ENCODE assay signal across 24 cellular contexts in the genomic region with DNA sequence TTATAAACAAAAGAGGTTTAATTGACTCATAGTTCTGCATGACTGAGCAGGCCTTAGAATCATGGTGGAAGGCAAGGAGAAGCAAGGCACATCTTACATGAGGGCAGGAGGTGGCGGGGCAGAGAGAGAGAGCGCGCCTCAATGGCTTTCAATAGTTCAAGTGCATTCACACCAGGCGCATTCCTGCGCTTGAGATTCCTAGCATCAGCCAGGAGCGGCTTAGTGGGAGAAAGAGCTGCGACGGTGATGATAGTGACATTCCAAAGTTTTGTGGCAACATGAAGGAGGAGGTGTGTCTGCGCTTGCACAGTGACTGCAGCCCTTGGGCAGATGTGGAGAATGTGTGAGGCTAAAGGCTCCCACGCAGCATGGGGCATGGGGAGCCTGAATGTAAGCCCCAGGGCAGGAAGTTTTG. TPM values are rescaled to one million over a fixed set of nuclear protein-coding genes. Genes with fewer than 3 reads are reported as not detected.
DNase-seq lines count a peak whose midpoint lies in the region; ATAC-seq and TF ChIP-seq lines count a peak whose summit lies in the region.
"Had no signal": no experiment of that assay in that cellular context is flagged by ENCODE, and none has a peak within 500 bp of the region (broad histone marks: within the 10 kb centered on the region; RNA-seq: fewer than 3 reads in every experiment).

No MANE protein-coding gene starts in this region.

- ATAC-seq in heart left ventricle, result no peak
- ATAC-seq in left ventricle myocardium superior, result no peak
- no peak for ATAC-seq in gastrocnemius medialis
- ATAC-seq: activated T-helper 17 cell treated with anti-CD3 and anti-CD28 coated beads, Interleukin-2, amount 50 U/mL, for 72 hours; natural killer cell treated with Interleukin-12 subunit alpha and Interleukin-12 subunit beta and Interleukin-15 and Interleukin-18, amount 100 ng/mL, for 72 hours; Panc1 had no signal

- in situ Hi-C loops in mammary epithelial cell (cut with MboI; ENCODE audit: low sequenced_read_pairs in 2 of 2), result no loop called here
- in situ Hi-C loops in gastrocnemius medialis (cut with MboI; ENCODE audit: low sequenced_read_pairs in 4 of 4), result no loop called here

- H3K27me3 ChIP-seq in heart left ventricle, result no peaks in the 10 kb centered on the region
- H3K27me3 ChIP-seq in mammary epithelial cell (ENCODE audit: insufficient read depth, low read length), result no peaks in the 10 kb centered on the region
- H3K27me3 ChIP-seq in mesendoderm (ENCODE audit: insufficient read depth, low read length, poor library complexity), result no peaks in the 10 kb centered on the region
- H3K27me3 ChIP-seq in adrenal gland, result no peaks in the 10 kb centered on the region
- H3K27me3 ChIP-seq in gastrocnemius medialis, result no peaks in the 10 kb centered on the region
- H3K27me3 ChIP-seq: BE2C, cardiac muscle cell, uterus had no signal

- no peak overlapping the region for H2BK5ac ChIP-seq in mesendoderm (ENCODE audit: low read length)

- H3K36me3 ChIP-seq in heart left ventricle (no peaks in the 10 kb centered on the region), mammary epithelial cell (ENCODE audit: insufficient read depth, low read length) (no peaks in the 10 kb centered on the region), mesendoderm (ENCODE audit: control insufficient read depth, insufficient read depth, low read length) (no peaks in the 10 kb centered on the region), adrenal gland (replicated peaks in 1 of 2) (no peaks in the 10 kb centered on the region), gastrocnemius medialis (no peaks in the 10 kb centered on the region)
- H3K36me3 ChIP-seq: BE2C, cardiac muscle cell, prostate gland, uterus had no signal

- peaks cover 2% of the 10 kb centered on the region for H3K27me3 Mint-ChIP-seq in type B pancreatic cell
- H3K27me3 Mint-ChIP-seq: activated T-helper 17 cell treated with anti-CD3 and anti-CD28 coated beads, Interleukin-2, amount 50 U/mL, for 72 hours had no signal

- peaks cover 36% of the 10 kb centered on the region for H3K4me1 Mint-ChIP-seq in type B pancreatic cell (ENCODE audit: unreplicated experiment)
- H3K4me1 Mint-ChIP-seq: activated naive CD8-positive, alpha-beta T cell treated with anti-CD3 and anti-CD28 coated beads, Interleukin-2, amount 10 ng/mL, durations not matched to agents 7 days and 5 days; activated T-helper 17 cell treated with anti-CD3 and anti-CD28 coated beads, Interleukin-2, amount 50 U/mL, for 72 hours had no signal

- no peaks in the 10 kb centered on the region for H3K36me3 Mint-ChIP-seq in type B pancreatic cell
- H3K36me3 Mint-ChIP-seq: activated naive CD8-positive, alpha-beta T cell treated with anti-CD3 and anti-CD28 coated beads, Interleukin-2, amount 10 ng/mL, durations not matched to agents 7 days and 5 days; natural killer cell treated with Interleukin-12 subunit alpha and Interleukin-12 subunit beta and Interleukin-15 and Interleukin-18, amount 100 ng/mL, for 72 hours had no signal

- H3K79me2 ChIP-seq in mammary epithelial cell (ENCODE audit: insufficient read depth, low read length), result no peaks in the 10 kb centered on the region
- H3K79me2 ChIP-seq in mesendoderm (ENCODE audit: control insufficient read depth, insufficient read depth, low read length), result no peaks in the 10 kb centered on the region

- CTCF ChIA-PET in mammary epithelial cell (lab: Charles Lee; ENCODE audit: low non-redundant PET), result no interaction called here

- no peak overlapping the region for H2BK15ac ChIP-seq in mesendoderm (replicated peaks; ENCODE audit: low read depth)

- H2AFZ ChIP-seq in mammary epithelial cell (ENCODE audit: low read depth, low read length), result peak overlapping the region; percentile 75

- no peak overlapping the region for H2AK5ac ChIP-seq in mesendoderm (ENCODE audit: low read length)

- H3K27ac Mint-ChIP-seq in type B pancreatic cell, result peak overlapping the region; percentile 72
- H3K27ac Mint-ChIP-seq: activated naive CD8-positive, alpha-beta T cell treated with anti-CD3 and anti-CD28 coated beads, Interleukin-2, amount 10 ng/mL, durations not matched to agents 7 days and 5 days; activated T-helper 17 cell treated with anti-CD3 and anti-CD28 coated beads, Interleukin-2, amount 50 U/mL, for 72 hours; natural killer cell treated with Interleukin-12 subunit alpha and Interleukin-12 subunit beta and Interleukin-15 and Interleukin-18, amount 100 ng/mL, for 72 hours had no signal

- no peak overlapping the region for H4K5ac ChIP-seq in mesendoderm (ENCODE audit: low read length)

- TF ChIP-seq CTCF in heart left ventricle (IDR thresholded peaks at IDR 0.05), result no peak
- TF ChIP-seq CTCF in mammary epithelial cell (conservative IDR thresholded peaks at IDR 0.05 in 1 of 2, IDR thresholded peaks at IDR 0.05 in 1 of 2; ENCODE audit: extremely low read depth in 1 of 2, insufficient read depth in 1 of 2, low read depth in 1 of 2, low read length in 2 of 2), result no peak
- no peak for TF ChIP-seq CTCF in type B pancreatic cell (conservative IDR thresholded peaks at IDR 0.05)
- TF ChIP-seq CTCF in adrenal gland (IDR thresholded peaks at IDR 0.05), result no peak
- TF ChIP-seq CTCF in gastrocnemius medialis (IDR thresholded peaks at IDR 0.05 in 4 of 5, conservative IDR thresholded peaks at IDR 0.05 in 1 of 5), result no peak

- H3K18ac ChIP-seq in mesendoderm (ENCODE audit: low read length), result no peak overlapping the region

- H3K56ac ChIP-seq in mesendoderm (ENCODE audit: low read length), result no peak overlapping the region

- H4K20me1 ChIP-seq in mammary epithelial cell (ENCODE audit: insufficient read depth, low read length), result no peaks in the 10 kb centered on the region

- intact Hi-C loops in heart left ventricle (cut with DNase I), result loop anchor here in 2 of 10 donors (5.0 to 10.0 kb wide), 2 partner anchors 34 to 147 kb away; no protein-coding TSS in a partner anchor
- intact Hi-C loops in left ventricle myocardium superior (cut with micrococcal nuclease), result no loop called here
- intact Hi-C loops in mammary epithelial cell (cut with micrococcal nuclease), result no loop called here
- intact Hi-C loops in adrenal gland (cut with DNase I), result no loop called here
- intact Hi-C loops in gastrocnemius medialis (cut with DNase I; ENCODE audit: low total_unique reads), result no loop called here

- H3K9ac ChIP-seq in mammary epithelial cell (ENCODE audit: insufficient read depth, low read length) (no peak overlapping the region), mesendoderm (ENCODE audit: low read length) (no peak overlapping the region)

- H4K8ac ChIP-seq in mesendoderm (ENCODE audit: low read depth, low read length), result no peak overlapping the region

- H3K4me3 ChIP-seq in heart left ventricle, result no peak overlapping the region
- no peak overlapping the region for H3K4me3 ChIP-seq in mammary epithelial cell (replicated peaks in 1 of 3; ENCODE audit: insufficient read depth in 1 of 3, low read depth in 2 of 3, low read length in 3 of 3)
- no peak overlapping the region for H3K4me3 ChIP-seq in mesendoderm (ENCODE audit: low read length)
- no peak overlapping the region for H3K4me3 ChIP-seq in adrenal gland
- H3K4me3 ChIP-seq in gastrocnemius medialis, result no peak overlapping the region
- H3K4me3 ChIP-seq: cardiac muscle cell, prostate gland, uterus had no signal

- dilution Hi-C loops in mammary epithelial cell (cut with HindIII; ENCODE audit: low sequenced_read_pairs), result no loop called here

- no peak overlapping the region for H3K4ac ChIP-seq in mesendoderm (ENCODE audit: low read depth, low read length)

- H3K79me1 ChIP-seq in mesendoderm (ENCODE audit: low read length), result no peaks in the 10 kb centered on the region

- WGBS in heart left ventricle, 4 donors, result 64 to 83% (median 71%) methylated on average over 10 of the region's 10 CpGs
- WGBS in mammary epithelial cell (ENCODE audit: low coverage, missing lambda C conversion rate), result 2% methylated on average over 10 of the region's 10 CpGs
- WGBS in mesendoderm (ENCODE audit: extremely low coverage, insufficient coverage, low lambda C conversion rate), result no CpG with 5 or more reads among the region's 10 CpGs
- 95 to 97% (median 96%) methylated on average over 10 of the region's 10 CpGs for WGBS in adrenal gland, 4 donors

- no peak overlapping the region for H3K23ac ChIP-seq in mesendoderm (ENCODE audit: low read length)

- H3K4me2 ChIP-seq in mammary epithelial cell (ENCODE audit: insufficient read depth, low read depth, low read length) (peak overlapping the region; percentile 48), mesendoderm (ENCODE audit: low read length) (no peak overlapping the region)

- no peaks in the 10 kb centered on the region for H3K9me3 Mint-ChIP-seq in type B pancreatic cell
- H3K9me3 Mint-ChIP-seq: activated naive CD8-positive, alpha-beta T cell treated with anti-CD3 and anti-CD28 coated beads, Interleukin-2, amount 10 ng/mL, durations not matched to agents 7 days and 5 days; activated T-helper 17 cell treated with anti-CD3 and anti-CD28 coated beads, Interleukin-2, amount 50 U/mL, for 72 hours; natural killer cell treated with Interleukin-12 subunit alpha and Interleukin-12 subunit beta and Interleukin-15 and Interleukin-18, amount 100 ng/mL, for 72 hours had no signal

- DNase-seq in heart left ventricle (no peak), left ventricle myocardium superior (no peak), mammary epithelial cell (peak; percentile 80), mesendoderm (peak; percentile 90), type B pancreatic cell (ENCODE audit: extremely low spot score, unreplicated experiment) (no peak), adrenal gland (no peak), gastrocnemius medialis (no peak)
- DNase-seq in activated CD8-positive, alpha-beta memory T cell treated with anti-CD3 and anti-CD28 coated beads, Interleukin-2, amount 50 U/mL, for 48 hours, result no peak
- DNase-seq: activated CD4-positive, alpha-beta T cell treated with anti-CD3 and anti-CD28 coated beads for 1 hour; activated naive CD8-positive, alpha-beta T cell treated with anti-CD3 and anti-CD28 coated beads, Interleukin-2, amount 10 ng/mL, durations not matched to agents 7 days and 5 days; BE2C; H7; mesenchymal stem cell; NCI-H1436; NCI-H2171 treated with DMSO at 0.1 percent for 48 hours; NCI-H748 treated with DMSO at 0.1 percent for 48 hours; small intestine; stimulated activated CD4-positive, alpha-beta T cell treated with anti-CD3 and anti-CD28 coated beads, Interleukin-4, amount 100 ng/mL, for 4 hours; uterus had no signal

- H3K4me1 ChIP-seq in heart left ventricle, result peaks cover 0 to 64% (median 35%) of the 10 kb centered on the region in 12 donors
- peaks cover 19% of the 10 kb centered on the region for H3K4me1 ChIP-seq in mammary epithelial cell (ENCODE audit: insufficient read depth, low read length)
- H3K4me1 ChIP-seq in mesendoderm (ENCODE audit: control insufficient read depth, low read depth, low read length), result peaks cover 2% of the 10 kb centered on the region
- no peaks in the 10 kb centered on the region for H3K4me1 ChIP-seq in adrenal gland (replicated peaks in 1 of 2)
- H3K4me1 ChIP-seq in gastrocnemius medialis, result peaks cover 20 to 25% of the 10 kb centered on the region in 2 donors
- H3K4me1 ChIP-seq: prostate gland, uterus had no signal

- TF ChIP-seq POLR2A in heart left ventricle (IDR thresholded peaks at IDR 0.05), result no peak
- no peak for TF ChIP-seq POLR2A in adrenal gland (IDR thresholded peaks at IDR 0.05)
- no peak for TF ChIP-seq POLR2A in gastrocnemius medialis (IDR thresholded peaks at IDR 0.05)

- BruUV-seq in mammary epithelial cell (replicated peaks; lab: Mats Ljungman, UMichigan), result no TSS peak

- H3K9me3 ChIP-seq in heart left ventricle (no peaks in the 10 kb centered on the region), mammary epithelial cell (replicated peaks; ENCODE audit: insufficient read depth, low read length) (no peaks in the 10 kb centered on the region), adrenal gland (replicated peaks in 1 of 3) (no peaks in the 10 kb centered on the region), gastrocnemius medialis (no peaks in the 10 kb centered on the region)
- H3K9me3 ChIP-seq: prostate gland, uterus had no signal

- no peak overlapping the region for H3K4me3 Mint-ChIP-seq in type B pancreatic cell
- H3K4me3 Mint-ChIP-seq: activated naive CD8-positive, alpha-beta T cell treated with anti-CD3 and anti-CD28 coated beads, Interleukin-2, amount 10 ng/mL, durations not matched to agents 7 days and 5 days; activated T-helper 17 cell treated with anti-CD3 and anti-CD28 coated beads, Interleukin-2, amount 50 U/mL, for 72 hours; natural killer cell treated with Interleukin-12 subunit alpha and Interleukin-12 subunit beta and Interleukin-15 and Interleukin-18, amount 100 ng/mL, for 72 hours had no signal

- H2BK120ac ChIP-seq in mesendoderm (ENCODE audit: low read depth, low read length), result no peak overlapping the region

- H3K27ac ChIP-seq in heart left ventricle (peak overlapping the region in 7 of 12 donors; percentile 42 to 85 (median 70)), mammary epithelial cell (ENCODE audit: insufficient read depth, low read depth, low read length) (peak overlapping the region; percentile 5), mesendoderm (ENCODE audit: low read depth, low read length) (no peak overlapping the region), adrenal gland (peak overlapping the region in 2 of 5 donors; percentile 10 to 72), gastrocnemius medialis (no peak overlapping the region)
- H3K27ac ChIP-seq: cardiac muscle cell had no signal

RNA-seq across cellular contexts. Expression of gene EMILIN3, which starts 25.0 kb away (rescaled TPM):
- total RNA-seq in heart left ventricle (1 to 10 TPM in 8 of 9 donors, under 1 TPM in 1; 0.24 to 9.3 (median 2.2) TPM), left ventricle myocardium superior (4.3 TPM), mammary epithelial cell (not detected), type B pancreatic cell (ENCODE audit: low replicate concordance) (0.67 and 10.3 TPM in 2 replicates), adrenal gland (1 to 10 TPM in 6 of 8 donors, under 1 TPM in 2; 0.54 to 4.1 (median 1.6) TPM), gastrocnemius medialis (under 1 TPM in 3 of 4 donors, not detected in 1; 0.20 to 0.33 (median 0.20) TPM)
- polyA plus RNA-seq in heart left ventricle (1 to 10 TPM; 1.2 to 3.3 TPM), mammary epithelial cell (0.02 TPM), adrenal gland (1 to 10 TPM in 2 of 3 donors, under 1 TPM in 1; 0.42 to 2.7 (median 1.2) TPM)
- not detected for polyA minus RNA-seq in mammary epithelial cell
- 0.62 TPM for polyA plus RNA-seq in mesendoderm (2013, experiment 1 of 2)
- polyA plus RNA-seq in mesendoderm (2013, experiment 2 of 2), result 0.64 TPM
- total RNA-seq: activated naive CD8-positive, alpha-beta T cell treated with anti-CD3 and anti-CD28 coated beads, Interleukin-2, amount 10 ng/mL, durations not matched to agents 7 days and 5 days; activated T-helper 17 cell treated with anti-CD3 and anti-CD28 coated beads, Interleukin-2, amount 50 U/mL, for 72 hours; natural killer cell treated with Interleukin-12 subunit alpha and Interleukin-12 subunit beta and Interleukin-15 and Interleukin-18, amount 100 ng/mL, for 72 hours had no signal

RNA-seq across cellular contexts. Expression of gene LPIN3, which starts 51.0 kb away (rescaled TPM):
- total RNA-seq in heart left ventricle, result 10 to 100 TPM; 13.2 to 24.1 (median 19.0) TPM
- 10 to 100 TPM; 12.8 to 23.1 TPM for polyA plus RNA-seq in heart left ventricle
- 22.9 TPM for total RNA-seq in left ventricle myocardium superior
- 10 to 100 TPM; 16.0 to 20.8 TPM for total RNA-seq in mammary epithelial cell
- polyA plus RNA-seq in mammary epithelial cell, result 16.2 TPM
- polyA minus RNA-seq in mammary epithelial cell, result 16.2 TPM
- polyA plus RNA-seq in mesendoderm (2013, experiment 1 of 2), result 2.9 TPM
- polyA plus RNA-seq in mesendoderm (2013, experiment 2 of 2), result 2.8 TPM
- 17.5 and 31.6 TPM in 2 replicates for total RNA-seq in type B pancreatic cell (ENCODE audit: low replicate concordance)
- total RNA-seq in adrenal gland, result 10 to 100 TPM in 4 of 8 donors, 1 to 10 TPM in 4; 3.0 to 18.2 (median 9.7) TPM
- 10 to 100 TPM in 2 of 3 donors, 1 to 10 TPM in 1; 1.8 to 49.7 (median 26.1) TPM for polyA plus RNA-seq in adrenal gland
- total RNA-seq in gastrocnemius medialis, result 1 to 10 TPM in 2 of 4 donors, under 1 TPM in 2; 0.56 to 2.4 (median 1.1) TPM

Comparison
In these comparisons a context has a peak if more than half of its experiments do, and no peak if none do; other contexts are left out.
1. DNase-seq: peak in mammary epithelial cell (single experiment) and mesendoderm (single experiment); none in heart left ventricle (0 of 5), left ventricle myocardium superior (single experiment), type B pancreatic cell (single experiment), activated CD8-positive, alpha-beta memory T cell treated with anti-CD3 and anti-CD28 coated beads, Interleukin-2, amount 50 U/mL, for 48 hours (single experiment), adrenal gland (0 of 7) and gastrocnemius medialis (0 of 2).
2. H3K27ac ChIP-seq: peak in heart left ventricle (7 of 12) and mammary epithelial cell (single experiment); none in mesendoderm (single experiment) and gastrocnemius medialis (0 of 4).